32 cellular contexts compared by ENCODE assay signal in genomic region chr2:236057375-236057774, GRCh38.
A peak's percentile ranks its signal among the peaks of the same experiment; 100 is the strongest.
DNase-seq lines count a peak whose midpoint lies in the region; ATAC-seq and TF ChIP-seq lines count a peak whose summit lies in the region.
"Had no signal": no experiment of that assay in that cellular context is flagged by ENCODE, and none has a peak within 500 bp of the region (broad histone marks: within the 10 kb centered on the region; RNA-seq: fewer than 3 reads in every experiment).

No MANE protein-coding gene starts in this region.

- TF ChIP-seq POLR2A in NB4 (IDR thresholded peaks at IDR 0.05; ENCODE audit: extremely low read depth, insufficient read length): no peak

- H4K20me1 ChIP-seq in DND-41 (ENCODE audit: insufficient read depth, low read length): peaks cover 2% of the 10 kb centered on the region; the same call in 1 of the 2 replicates
- H4K20me1 ChIP-seq: BLaER1 treated with 17β-estradiol and CSF1 and Interleukin-3, amounts not matched to agents 10 nM and 100 nM had no signal

- H3K4me3 Mint-ChIP-seq in stimulated activated naive B cell treated with anti-CD40 and anti-IgM and Interleukin-4, amounts not matched to agents 10 μg/mL and 1 μg/mL and 100 μg/mL, for 72 hours: no peak overlapping the region
- H3K4me3 Mint-ChIP-seq: B cell; CD14-positive monocyte; CD4-positive, alpha-beta memory T cell; CD4-positive, alpha-beta T cell; CD4-positive, CD25-positive, alpha-beta regulatory T cell; CD8-positive, alpha-beta memory T cell; CD8-positive, alpha-beta T cell had no signal

- no peaks in the 10 kb centered on the region for H3K4me1 Mint-ChIP-seq in stimulated activated naive B cell treated with anti-CD40 and anti-IgM and Interleukin-4, amounts not matched to agents 10 μg/mL and 1 μg/mL and 100 μg/mL, for 72 hours
- H3K4me1 Mint-ChIP-seq: B cell; CD14-positive monocyte; CD8-positive, alpha-beta memory T cell had no signal

- H3K4me1 ChIP-seq in DND-41 (ENCODE audit: insufficient read depth, low read length): peaks cover 19% of the 10 kb centered on the region
- H3K4me1 ChIP-seq: A549, BLaER1, Caco-2 had no signal

- H3K4me3 ChIP-seq in DND-41 (ENCODE audit: low read depth in 1 of 2, low read length in 2 of 2) (no peak overlapping the region), NB4 (ENCODE audit: low read depth, low read length) (no peak overlapping the region)
- H3K4me3 ChIP-seq: A549; BLaER1; BLaER1 treated with 17β-estradiol and CSF1 and Interleukin-3, amounts not matched to agents 10 nM and 100 nM had no signal

- H3K36me3 Mint-ChIP-seq in stimulated activated naive B cell treated with anti-CD40 and anti-IgM and Interleukin-4, amounts not matched to agents 10 μg/mL and 1 μg/mL and 100 μg/mL, for 72 hours: no peaks in the 10 kb centered on the region
- H3K36me3 Mint-ChIP-seq: CD14-positive monocyte; CD4-positive, CD25-positive, alpha-beta regulatory T cell; CD8-positive, alpha-beta T cell had no signal

- ATAC-seq in DND-41 (ENCODE audit: insufficient read depth, low read depth): peak; percentile 91
- ATAC-seq in stimulated activated naive CD8-positive, alpha-beta T cell treated with anti-CD3 and anti-CD28 coated beads, Interleukin-15, Interleukin-2, amounts not matched to agents 100 U/mL and 50 U/mL, for 24 hours: no peak
- no peak for ATAC-seq in stimulated activated naive B cell treated with anti-CD40 and anti-IgM and Interleukin-4, amounts not matched to agents 10 μg/mL and 1 μg/mL and 100 μg/mL, for 72 hours (replicated peaks)
- ATAC-seq: A549; CD8-positive, alpha-beta T cell had no signal

- peaks cover 0 to 12% of the 10 kb centered on the region in 2 donors for H3K27me3 Mint-ChIP-seq in stimulated activated naive B cell treated with anti-CD40 and anti-IgM and Interleukin-4, amounts not matched to agents 10 μg/mL and 1 μg/mL and 100 μg/mL, for 72 hours

- TF ChIP-seq CTCF in DND-41 (IDR thresholded peaks at IDR 0.05; ENCODE audit: borderline replicate concordance, extremely low read depth, low read length, poor library complexity, severe bottlenecking) (no peak), NB4 (IDR thresholded peaks at IDR 0.05; ENCODE audit: low read depth, low read length) (no peak)

- DNase-seq in DND-41: peak; percentile 55
- DNase-seq in NB4 (ENCODE audit: low read depth): peak; percentile 56
- peak; percentile 10 for DNase-seq in foreskin melanocyte
- no peak for DNase-seq in stimulated activated naive CD8-positive, alpha-beta T cell treated with anti-CD3 and anti-CD28 coated beads, Interleukin-15, Interleukin-2, amounts not matched to agents 100 U/mL and 50 U/mL, for 24 hours
- no peak for DNase-seq in stimulated activated naive B cell treated with anti-CD40 and anti-IgM and Interleukin-4, amounts not matched to agents 10 μg/mL and 1 μg/mL and 100 μg/mL, for 72 hours
- DNase-seq in stimulated activated CD4-positive, alpha-beta T cell treated with anti-CD3 and anti-CD28 coated beads, Interleukin-2, amount 100 ng/mL, for 24 hours: no peak
- DNase-seq: 8988T; ACHN; AML-193; BE2C; C1 segment of cervical spinal cord; Caco-2; Calu3; CD4-positive, alpha-beta memory T cell; CD4-positive, alpha-beta T cell; CD4-positive, CD25-positive, alpha-beta regulatory T cell; CD8-positive, alpha-beta memory T cell; CD8-positive, alpha-beta T cell; COR-L47; DMS 273 treated with DMSO at 0.1 percent for 48 hours; DMS153; DMS53; DMS79; DMS79 treated with DMSO at 0.1 percent for 48 hours; EL had no signal

- H3K27ac Mint-ChIP-seq in stimulated activated naive B cell treated with anti-CD40 and anti-IgM and Interleukin-4, amounts not matched to agents 10 μg/mL and 1 μg/mL and 100 μg/mL, for 72 hours: no peak overlapping the region
- H3K27ac Mint-ChIP-seq: B cell; CD14-positive monocyte; CD4-positive, alpha-beta memory T cell; CD4-positive, alpha-beta T cell; CD4-positive, CD25-positive, alpha-beta regulatory T cell; CD8-positive, alpha-beta T cell had no signal

- H3K27me3 ChIP-seq in DND-41 (ENCODE audit: insufficient read depth, low read length, poor library complexity): no peaks in the 10 kb centered on the region
- H3K27me3 ChIP-seq: BE2C; BLaER1; BLaER1 treated with 17β-estradiol and CSF1 and Interleukin-3, amounts not matched to agents 10 nM and 100 nM had no signal

- no peak overlapping the region for H3K27ac ChIP-seq in DND-41 (ENCODE audit: low read length)
- H3K27ac ChIP-seq: 22Rv1; A549; BLaER1; BLaER1 treated with 17β-estradiol and CSF1 and Interleukin-3, amounts not matched to agents 10 nM and 100 nM; C4-2B had no signal

- H3K4me2 ChIP-seq in DND-41 (ENCODE audit: insufficient read depth, low read length): no peak overlapping the region
- H3K4me2 ChIP-seq: A549; BLaER1; BLaER1 treated with 17β-estradiol and CSF1 and Interleukin-3, amounts not matched to agents 10 nM and 100 nM had no signal

- H3K36me3 ChIP-seq in DND-41 (ENCODE audit: insufficient read depth, low read length): no peaks in the 10 kb centered on the region
- H3K36me3 ChIP-seq: BE2C had no signal

- no peak overlapping the region for H2AFZ ChIP-seq in DND-41 (ENCODE audit: low read depth, low read length)

- no peak overlapping the region for H3K9ac ChIP-seq in DND-41 (ENCODE audit: low read depth, low read length)
- H3K9ac ChIP-seq: BLaER1; BLaER1 treated with 17β-estradiol and CSF1 and Interleukin-3, amounts not matched to agents 10 nM and 100 nM had no signal

- no peaks in the 10 kb centered on the region for H3K79me2 ChIP-seq in DND-41 (ENCODE audit: insufficient read depth, low read length)

- no peaks in the 10 kb centered on the region for H3K9me3 ChIP-seq in DND-41 (ENCODE audit: insufficient read depth, low read length, severe bottlenecking)
- H3K9me3 ChIP-seq: BE2C, Caco-2 had no signal

- H3K9me3 Mint-ChIP-seq in stimulated activated naive B cell treated with anti-CD40 and anti-IgM and Interleukin-4, amounts not matched to agents 10 μg/mL and 1 μg/mL and 100 μg/mL, for 72 hours: peaks cover 4% of the 10 kb centered on the region in 2 donors

Comparison
In these comparisons a context has a peak if more than half of its experiments do, and no peak if none do; other contexts are left out.
1. DNase-seq: peak in DND-41 (single experiment), NB4 (single experiment) and foreskin melanocyte (single experiment); none in stimulated activated naive CD8-positive, alpha-beta T cell treated with anti-CD3 and anti-CD28 coated beads, Interleukin-15, Interleukin-2, amounts not matched to agents 100 U/mL and 50 U/mL, for 24 hours (single experiment), stimulated activated naive B cell treated with anti-CD40 and anti-IgM and Interleukin-4, amounts not matched to agents 10 μg/mL and 1 μg/mL and 100 μg/mL, for 72 hours (single experiment) and stimulated activated CD4-positive, alpha-beta T cell treated with anti-CD3 and anti-CD28 coated beads, Interleukin-2, amount 100 ng/mL, for 24 hours (0 of 2).